10 cellular contexts compared by ENCODE assay signal in the genomic region with DNA sequence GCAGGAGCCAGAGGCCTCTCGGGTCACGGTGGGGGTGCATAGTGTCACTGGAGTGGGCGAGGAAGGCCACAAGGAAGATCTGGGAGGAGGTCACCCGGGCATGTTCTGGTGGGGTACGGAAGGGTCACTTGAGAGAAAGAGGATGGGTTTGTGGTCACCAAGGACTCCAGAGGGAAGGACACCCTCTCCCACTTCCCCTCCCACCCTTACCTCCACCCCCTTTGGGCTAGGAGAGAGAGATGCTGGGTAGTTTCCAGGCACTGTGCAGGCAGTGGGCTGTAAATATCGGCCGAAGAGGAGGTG. TPM values are rescaled to one million over a fixed set of nuclear protein-coding genes. Genes with fewer than 3 reads are reported as not detected.
A peak's percentile ranks its signal among the peaks of the same experiment; 100 is the strongest.
DNase-seq lines count a peak whose midpoint lies in the region; ATAC-seq and TF ChIP-seq lines count a peak whose summit lies in the region.
"Had no signal": no experiment of that assay in that cellular context is flagged by ENCODE, and none has a peak within 500 bp of the region (broad histone marks: within the 10 kb centered on the region; RNA-seq: fewer than 3 reads in every experiment).

No MANE protein-coding gene starts in this region.

- H3K27me3 Mint-ChIP-seq in activated CD4-positive, alpha-beta T cell treated with anti-CD3 and anti-CD28 coated beads, Interleukin-2, amount 10 ng/mL, durations not matched to agents 7 days and 5 days: peaks cover 5% of the 10 kb centered on the region
- peaks cover 7% of the 10 kb centered on the region for H3K27me3 Mint-ChIP-seq in brain

- ATAC-seq in lower lobe of right lung (no peak), sciatic nerve (no peak), HG03469 (IDR thresholded peaks at IDR 0.05; ENCODE audit: unreplicated experiment) (no peak), GM21360 (IDR thresholded peaks at IDR 0.05; ENCODE audit: unreplicated experiment) (no peak)

- peaks cover 16% of the 10 kb centered on the region for H3K4me1 ChIP-seq in lower lobe of right lung
- H3K4me1 ChIP-seq in tibial artery: peaks cover 0 to 23% (median 17%) of the 10 kb centered on the region in 4 donors

- H3K9me3 ChIP-seq in lower lobe of right lung: no peaks in the 10 kb centered on the region
- no peaks in the 10 kb centered on the region for H3K9me3 ChIP-seq in tibial artery

- H3K27me3 ChIP-seq in lower lobe of right lung (ENCODE audit: low read depth) (no peaks in the 10 kb centered on the region), tibial artery (no peaks in the 10 kb centered on the region)

- H3K36me3 ChIP-seq in lower lobe of right lung: no peaks in the 10 kb centered on the region
- peaks cover 0 to 12% (median 0%) of the 10 kb centered on the region in 3 donors for H3K36me3 ChIP-seq in tibial artery

- H3K4me3 ChIP-seq in lower lobe of right lung: peak overlapping the region; percentile 81
- H3K4me3 ChIP-seq in tibial artery: peak overlapping the region; percentile 68 to 89

- no peak overlapping the region for H3K27ac ChIP-seq in lower lobe of right lung
- peak overlapping the region; percentile 69 to 77 for H3K27ac ChIP-seq in tibial artery

- no peaks in the 10 kb centered on the region for H3K9me3 Mint-ChIP-seq in activated CD4-positive, alpha-beta T cell treated with anti-CD3 and anti-CD28 coated beads, Interleukin-2, amount 10 ng/mL, durations not matched to agents 7 days and 5 days
- peaks cover 0 to 4% (median 0%) of the 10 kb centered on the region in 5 experiments for H3K9me3 Mint-ChIP-seq in brain

- peak overlapping the region; percentile 84 for H3K4me3 Mint-ChIP-seq in activated CD4-positive, alpha-beta T cell treated with anti-CD3 and anti-CD28 coated beads, Interleukin-2, amount 10 ng/mL, durations not matched to agents 7 days and 5 days
- peak overlapping the region; percentile 82 to 92 (median 87) for H3K4me3 Mint-ChIP-seq in brain

- peaks cover 49% of the 10 kb centered on the region for H3K36me3 Mint-ChIP-seq in activated CD4-positive, alpha-beta T cell treated with anti-CD3 and anti-CD28 coated beads, Interleukin-2, amount 10 ng/mL, durations not matched to agents 7 days and 5 days (ENCODE audit: low read depth)
- peaks cover 33% of the 10 kb centered on the region for H3K36me3 Mint-ChIP-seq in brain

- POLR2A ChIA-PET in activated CD4-positive, alpha-beta T cell treated with anti-CD3 and anti-CD28 coated beads, Interleukin-2, amount 10 ng/mL, durations not matched to agents 7 days and 5 days (lab: Charles Lee): no interaction called here

- H3K27ac Mint-ChIP-seq in activated CD4-positive, alpha-beta T cell treated with anti-CD3 and anti-CD28 coated beads, Interleukin-2, amount 10 ng/mL, durations not matched to agents 7 days and 5 days: peak overlapping the region; percentile 84
- H3K27ac Mint-ChIP-seq in brain: peak overlapping the region; percentile 62 to 79 (median 76)

- CTCF ChIA-PET in activated CD4-positive, alpha-beta T cell treated with anti-CD3 and anti-CD28 coated beads, Interleukin-2, amount 10 ng/mL, durations not matched to agents 7 days and 5 days (lab: Charles Lee): interaction anchor here (43.6 to 46.6 kb wide), 2 partner anchors 10 to 15 kb away, joined by 1139 read pairs; partner anchors contain the start of genes AMIGO1, ATXN7L2, CYB561D1 and GPR61

- H3K4me1 Mint-ChIP-seq in activated CD4-positive, alpha-beta T cell treated with anti-CD3 and anti-CD28 coated beads, Interleukin-2, amount 10 ng/mL, durations not matched to agents 7 days and 5 days: peaks cover 63% of the 10 kb centered on the region
- H3K4me1 Mint-ChIP-seq in brain: peaks cover 55% of the 10 kb centered on the region

- no peak for TF ChIP-seq CTCF in brain (conservative IDR thresholded peaks at IDR 0.05)
- TF ChIP-seq CTCF in lower lobe of right lung (IDR thresholded peaks at IDR 0.05): no peak
- TF ChIP-seq CTCF in tibial artery (IDR thresholded peaks at IDR 0.05): no peak

- intact Hi-C loops in lower lobe of right lung (cut with DNase I): no loop called here
- intact Hi-C loops in tibial artery (cut with DNase I; ENCODE audit: low total_unique reads): no loop called here
- intact Hi-C loops in sciatic nerve (cut with DNase I): no loop called here

- no peak for DNase-seq in activated CD4-positive, alpha-beta T cell treated with anti-CD3 and anti-CD28 coated beads, Interleukin-2, amount 10 ng/mL, durations not matched to agents 7 days and 5 days
- no peak for DNase-seq in activated CD4-positive, alpha-beta T cell treated with anti-CD3 and anti-CD28 coated beads for 48 hours
- DNase-seq in lower lobe of right lung (no peak), tibial artery (no peak), sciatic nerve (ENCODE audit: low spot score) (no peak)
- DNase-seq: central memory CD4-positive, alpha-beta T cell; NCI-H510A had no signal

RNA-seq across cellular contexts. Expression of gene AMIGO1, which starts 0.7 kb away (rescaled TPM):
- total RNA-seq in activated CD4-positive, alpha-beta T cell treated with anti-CD3 and anti-CD28 coated beads, Interleukin-2, amount 10 ng/mL, durations not matched to agents 7 days and 5 days: 1 to 10 TPM; 5.8 to 7.6 TPM
- 19.2 TPM for polyA plus RNA-seq in brain (ENCODE audit: insufficient read depth, low read depth, low replicate concordance)
- total RNA-seq in lower lobe of right lung (9.1 TPM), sciatic nerve (15.6 TPM)

RNA-seq across cellular contexts. Expression of gene CYB561D1, which starts 14.9 kb away (rescaled TPM):
- total RNA-seq in activated CD4-positive, alpha-beta T cell treated with anti-CD3 and anti-CD28 coated beads, Interleukin-2, amount 10 ng/mL, durations not matched to agents 7 days and 5 days: 10 to 100 TPM; 25.3 to 29.7 TPM
- 7.5 TPM for polyA plus RNA-seq in brain (ENCODE audit: insufficient read depth, low read depth, low replicate concordance)
- total RNA-seq in lower lobe of right lung (15.1 TPM), sciatic nerve (7.6 TPM)

RNA-seq across cellular contexts. Expression of gene ATXN7L2, which starts 25.1 kb away (rescaled TPM):
- 10 to 100 TPM; 12.4 to 14.0 TPM for total RNA-seq in activated CD4-positive, alpha-beta T cell treated with anti-CD3 and anti-CD28 coated beads, Interleukin-2, amount 10 ng/mL, durations not matched to agents 7 days and 5 days
- polyA plus RNA-seq in brain (ENCODE audit: insufficient read depth, low read depth, low replicate concordance): 9.2 TPM
- total RNA-seq in lower lobe of right lung (3.8 TPM), sciatic nerve (5.0 TPM)

RNA-seq across cellular contexts. Expression of gene GPR61, which starts 30.8 kb away (rescaled TPM):
- under 1 TPM; 0.45 to 0.52 TPM for total RNA-seq in activated CD4-positive, alpha-beta T cell treated with anti-CD3 and anti-CD28 coated beads, Interleukin-2, amount 10 ng/mL, durations not matched to agents 7 days and 5 days
- polyA plus RNA-seq in brain (ENCODE audit: insufficient read depth, low read depth, low replicate concordance): 1.6 TPM
- not detected for total RNA-seq in lower lobe of right lung
- total RNA-seq in sciatic nerve: not detected

RNA-seq across cellular contexts. Expression of gene GNAI3, which starts 39.6 kb away (rescaled TPM):
- 1 to 10 TPM; 8.8 to 9.7 TPM for total RNA-seq in activated CD4-positive, alpha-beta T cell treated with anti-CD3 and anti-CD28 coated beads, Interleukin-2, amount 10 ng/mL, durations not matched to agents 7 days and 5 days
- 5.6 TPM for polyA plus RNA-seq in brain (ENCODE audit: insufficient read depth, low read depth, low replicate concordance)
- total RNA-seq in lower lobe of right lung: 6.7 TPM
- 7.0 TPM for total RNA-seq in sciatic nerve
